28 cellular contexts compared by ENCODE assay signal in the genomic region with DNA sequence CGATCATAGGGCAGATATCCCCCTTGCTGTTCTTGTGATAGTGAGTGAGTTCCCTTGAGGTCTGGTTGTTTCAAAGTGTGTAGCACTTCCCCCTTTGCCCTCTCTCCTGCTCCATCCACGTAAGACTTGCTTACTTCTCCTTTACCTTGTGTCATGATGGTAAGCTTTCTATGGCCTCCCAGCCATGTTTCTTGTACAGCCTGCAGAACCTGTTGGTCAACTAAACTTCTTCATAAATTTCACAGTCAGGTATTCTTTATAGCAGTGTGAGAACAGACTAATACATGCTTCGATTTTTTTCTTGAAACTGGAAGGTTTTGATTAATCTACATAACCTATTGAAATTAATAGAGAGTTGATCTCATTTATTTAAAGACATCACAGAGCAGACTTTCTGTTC.
"Had no signal": no experiment of that assay in that cellular context is flagged by ENCODE, and none has a peak within 500 bp of the region (broad histone marks: within the 10 kb centered on the region; RNA-seq: fewer than 3 reads in every experiment).

No MANE protein-coding gene starts in this region.

- DNase-seq: colonic mucosa; effector CD8-positive, alpha-beta T cell; endodermal cell; esophagus squamous epithelium; foreskin melanocyte; glutamatergic neuron; heart right ventricle; hippocampal formation; left cardiac atrium; mesenchymal stem cell; midbrain; naive thymus-derived CD4-positive, alpha-beta T cell; spleen; stimulated activated CD4-positive, alpha-beta T cell treated with anti-CD3 and anti-CD28 coated beads, Interleukin-4, amount 100 ng/mL, for 4 hours; stimulated activated naive CD8-positive, alpha-beta T cell treated with anti-CD3 and anti-CD28 coated beads, Interleukin-15, Interleukin-2, amounts not matched to agents 100 U/mL and 50 U/mL, for 24 hours; substantia nigra; testis; tibial artery; upper lobe of left lung had no signal

- ATAC-seq: heart right ventricle; left cardiac atrium; left lung; naive thymus-derived CD4-positive, alpha-beta T cell; sciatic nerve; stimulated activated memory B cell treated with anti-CD40 and anti-IgM and Interleukin-4, amounts not matched to agents 10 μg/mL and 1 μg/mL and 100 μg/mL, for 72 hours; stimulated activated naive CD8-positive, alpha-beta T cell treated with anti-CD3 and anti-CD28 coated beads, Interleukin-15, Interleukin-2, amounts not matched to agents 100 U/mL and 50 U/mL, for 24 hours had no signal

- H3K27me3 Mint-ChIP-seq: dendritic cell treated with granulocyte-macrophage colony-stimulating factor and Interleukin-4, amounts not matched to agents 40 ng/mL and 50 ng/mL, for 4 days; naive thymus-derived CD4-positive, alpha-beta T cell; stimulated activated memory B cell treated with anti-CD40 and anti-IgM and Interleukin-4, amounts not matched to agents 10 μg/mL and 1 μg/mL and 100 μg/mL, for 72 hours had no signal

- H3K4me1 Mint-ChIP-seq: endodermal cell; naive thymus-derived CD4-positive, alpha-beta T cell; nephron; neural progenitor cell; stimulated activated memory B cell treated with anti-CD40 and anti-IgM and Interleukin-4, amounts not matched to agents 10 μg/mL and 1 μg/mL and 100 μg/mL, for 72 hours had no signal

- H3K4me3 Mint-ChIP-seq: dendritic cell treated with granulocyte-macrophage colony-stimulating factor and Interleukin-4, amounts not matched to agents 40 ng/mL and 50 ng/mL, for 4 days; endodermal cell; naive thymus-derived CD4-positive, alpha-beta T cell; nephron; neural progenitor cell; stimulated activated memory B cell treated with anti-CD40 and anti-IgM and Interleukin-4, amounts not matched to agents 10 μg/mL and 1 μg/mL and 100 μg/mL, for 72 hours had no signal

- H3K27ac ChIP-seq: colonic mucosa, esophagus squamous epithelium, heart right ventricle, left lung, neural progenitor cell, parathyroid adenoma, prostate gland, right atrium auricular region, spleen, testis, tibial artery, upper lobe of left lung had no signal

- H3K27ac Mint-ChIP-seq: dendritic cell treated with granulocyte-macrophage colony-stimulating factor and Interleukin-4, amounts not matched to agents 40 ng/mL and 50 ng/mL, for 4 days; endodermal cell; naive thymus-derived CD4-positive, alpha-beta T cell; nephron; neural progenitor cell; stimulated activated memory B cell treated with anti-CD40 and anti-IgM and Interleukin-4, amounts not matched to agents 10 μg/mL and 1 μg/mL and 100 μg/mL, for 72 hours had no signal

- H3K36me3 Mint-ChIP-seq: neural progenitor cell; stimulated activated memory B cell treated with anti-CD40 and anti-IgM and Interleukin-4, amounts not matched to agents 10 μg/mL and 1 μg/mL and 100 μg/mL, for 72 hours had no signal
